25 cellular contexts compared by ENCODE assay signal in the genomic region with DNA sequence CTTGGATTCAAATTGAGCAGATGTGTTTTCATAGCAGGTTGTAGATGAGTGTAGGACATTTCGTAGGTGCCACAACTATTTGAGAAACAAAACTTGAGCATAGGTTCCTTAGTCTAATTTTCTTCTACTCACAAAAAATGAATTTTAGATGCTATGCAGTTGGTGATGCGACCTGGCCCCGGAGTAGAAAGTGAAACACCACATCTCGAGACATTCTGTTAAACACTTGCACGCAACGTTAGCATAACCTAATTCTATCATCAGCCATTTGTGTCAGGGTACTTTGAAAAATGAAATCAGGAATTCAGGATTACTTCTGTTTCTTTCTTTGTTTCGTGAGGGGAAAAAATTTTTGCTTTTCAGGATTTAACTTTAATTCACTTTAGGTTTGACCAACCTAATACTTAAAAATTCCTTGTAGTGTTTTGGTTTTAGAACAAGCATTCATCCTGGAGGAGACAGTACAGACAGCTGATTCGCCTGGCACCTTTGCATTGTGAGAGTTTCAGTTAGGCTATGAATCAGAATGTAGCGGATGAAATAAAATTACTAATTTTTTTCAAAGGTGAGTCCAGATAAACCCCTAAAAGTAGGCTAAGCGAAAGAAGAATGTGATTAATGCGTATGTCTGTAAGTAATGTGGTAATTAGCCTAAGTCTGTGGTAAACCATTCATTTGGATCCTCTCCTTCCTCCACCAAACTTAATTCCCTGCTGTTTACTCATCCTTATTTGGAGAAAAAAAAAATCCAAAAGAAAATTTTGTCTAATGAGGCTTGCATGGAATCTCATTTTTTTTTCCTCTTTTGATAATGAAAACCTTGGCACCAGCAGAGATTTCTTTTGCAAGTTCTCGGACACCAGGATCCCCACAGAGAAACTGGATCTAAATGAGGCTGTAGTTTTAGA.
"Had no signal": no experiment of that assay in that cellular context is flagged by ENCODE, and none has a peak within 500 bp of the region (broad histone marks: within the 10 kb centered on the region; RNA-seq: fewer than 3 reads in every experiment).

No MANE protein-coding gene starts in this region.

- DNase-seq: activated B cell treated with CpG ODN at 0.5 μM for 24 hours; activated CD4-positive, alpha-beta T cell treated with anti-CD3 and anti-CD28 coated beads for 4 hours; activated CD8-positive, alpha-beta memory T cell treated with anti-CD3 and anti-CD28 coated beads, Interleukin-2, amount 10 ng/mL, durations not matched to agents 7 days and 5 days; activated CD8-positive, alpha-beta T cell treated with anti-CD3 and anti-CD28 coated beads for 36 hours; activated gamma-delta T cell; activated naive CD4-positive, alpha-beta T cell treated with anti-CD3 and anti-CD28 coated beads, Interleukin-2, amount 50 U/mL, for 16 hours; activated naive CD8-positive, alpha-beta T cell treated with anti-CD3 and anti-CD28 coated beads, Interleukin-2, amount 50 U/mL, for 24 hours; activated T-cell treated with anti-CD3 and anti-CD28 coated beads for 4 hours; anterior cingulate cortex; colonic mucosa; dorsolateral prefrontal cortex; effector memory CD8-positive, alpha-beta T cell; foreskin melanocyte; immature natural killer cell; kidney glomerular epithelial cell; left ventricle myocardium superior; retina; stimulated activated CD4-positive, alpha-beta T cell treated with anti-CD3 and anti-CD28 coated beads, Interleukin-2, amount 100 ng/mL, for 48 hours; stimulated activated CD8-positive, alpha-beta memory T cell treated with anti-CD3 and anti-CD28 coated beads, Interleukin-4, amount 100 ng/mL, for 48 hours; stimulated activated naive CD4-positive, alpha-beta T cell; T-helper 9 cell had no signal

- H3K4me3 ChIP-seq: colonic mucosa, dorsolateral prefrontal cortex, thoracic aorta, vagina had no signal

- H3K27me3 Mint-ChIP-seq: activated B cell treated with CpG ODN at 0.5 μM for 24 hours; activated CD8-positive, alpha-beta memory T cell treated with anti-CD3 and anti-CD28 coated beads, Interleukin-2, amount 10 ng/mL, durations not matched to agents 7 days and 5 days; activated naive CD8-positive, alpha-beta T cell treated with anti-CD3 and anti-CD28 coated beads, Interleukin-2, amount 50 U/mL, for 24 hours; effector memory CD8-positive, alpha-beta T cell; type B pancreatic cell had no signal

- H3K36me3 Mint-ChIP-seq: activated CD8-positive, alpha-beta memory T cell treated with anti-CD3 and anti-CD28 coated beads, Interleukin-2, amount 10 ng/mL, durations not matched to agents 7 days and 5 days; immature natural killer cell; type B pancreatic cell had no signal

- H3K27ac ChIP-seq: colonic mucosa, dorsolateral prefrontal cortex, thoracic aorta, vagina had no signal

- H3K4me3 Mint-ChIP-seq: activated B cell treated with CpG ODN at 0.5 μM for 24 hours; activated CD8-positive, alpha-beta memory T cell treated with anti-CD3 and anti-CD28 coated beads, Interleukin-2, amount 10 ng/mL, durations not matched to agents 7 days and 5 days; activated CD8-positive, alpha-beta T cell treated with anti-CD3 and anti-CD28 coated beads for 36 hours; activated naive CD8-positive, alpha-beta T cell treated with anti-CD3 and anti-CD28 coated beads, Interleukin-2, amount 50 U/mL, for 24 hours; effector memory CD8-positive, alpha-beta T cell; immature natural killer cell; type B pancreatic cell had no signal

- H3K9me3 ChIP-seq: colonic mucosa, thoracic aorta, vagina had no signal

- H3K4me1 Mint-ChIP-seq: activated B cell treated with CpG ODN at 0.5 μM for 24 hours; activated naive CD8-positive, alpha-beta T cell treated with anti-CD3 and anti-CD28 coated beads, Interleukin-2, amount 50 U/mL, for 24 hours; immature natural killer cell had no signal

- H3K27ac Mint-ChIP-seq: activated B cell treated with CpG ODN at 0.5 μM for 24 hours; activated CD8-positive, alpha-beta memory T cell treated with anti-CD3 and anti-CD28 coated beads, Interleukin-2, amount 10 ng/mL, durations not matched to agents 7 days and 5 days; activated CD8-positive, alpha-beta T cell treated with anti-CD3 and anti-CD28 coated beads for 36 hours; activated naive CD8-positive, alpha-beta T cell treated with anti-CD3 and anti-CD28 coated beads, Interleukin-2, amount 50 U/mL, for 24 hours; effector memory CD8-positive, alpha-beta T cell; immature natural killer cell; type B pancreatic cell had no signal

- H3K36me3 ChIP-seq: colonic mucosa, thoracic aorta, vagina had no signal

- H3K4me1 ChIP-seq: colonic mucosa, vagina had no signal

- ATAC-seq: activated CD8-positive, alpha-beta memory T cell treated with anti-CD3 and anti-CD28 coated beads, Interleukin-2, amount 10 ng/mL, durations not matched to agents 7 days and 5 days; activated CD8-positive, alpha-beta T cell treated with anti-CD3 and anti-CD28 coated beads for 36 hours; activated naive CD8-positive, alpha-beta T cell treated with anti-CD3 and anti-CD28 coated beads, Interleukin-2, amount 50 U/mL, for 24 hours; effector memory CD8-positive, alpha-beta T cell; esophagus mucosa; left ventricle myocardium superior had no signal

- H3K27me3 ChIP-seq: colonic mucosa, dorsolateral prefrontal cortex, vagina had no signal

- H3K9me3 Mint-ChIP-seq: activated B cell treated with CpG ODN at 0.5 μM for 24 hours; activated CD8-positive, alpha-beta T cell treated with anti-CD3 and anti-CD28 coated beads for 36 hours; activated naive CD8-positive, alpha-beta T cell treated with anti-CD3 and anti-CD28 coated beads, Interleukin-2, amount 50 U/mL, for 24 hours; effector memory CD8-positive, alpha-beta T cell; immature natural killer cell; type B pancreatic cell had no signal
